In genomic region chr18:8458546-8459215, GRCh38 we compare ENCODE assay signal across 27 cellular contexts.
"Had no signal": no experiment of that assay in that cellular context is flagged by ENCODE, and none has a peak within 500 bp of the region (broad histone marks: within the 10 kb centered on the region; RNA-seq: fewer than 3 reads in every experiment).

No MANE protein-coding gene starts in this region.

- H3K36me3 ChIP-seq: adrenal gland, cardiac muscle cell had no signal

- ATAC-seq: activated CD4-positive, alpha-beta T cell treated with anti-CD3 and anti-CD28 coated beads for 36 hours; activated CD8-positive, alpha-beta memory T cell treated with anti-CD3 and anti-CD28 coated beads, Interleukin-2, amount 10 ng/mL, durations not matched to agents 7 days and 5 days; activated CD8-positive, alpha-beta T cell treated with anti-CD3 and anti-CD28 coated beads, Interleukin-2, amount 10 ng/mL, durations not matched to agents 7 days and 5 days; activated naive CD8-positive, alpha-beta T cell treated with anti-CD3 and anti-CD28 coated beads, Interleukin-2, amount 50 U/mL, for 24 hours; body of pancreas; esophagus mucosa had no signal

- DNase-seq: activated CD4-positive, alpha-beta memory T cell treated with anti-CD3 and anti-CD28 coated beads for 36 hours; activated CD4-positive, alpha-beta T cell treated with anti-CD3 and anti-CD28 coated beads for 36 hours; activated CD4-positive, alpha-beta T cell treated with anti-CD3 and anti-CD28 coated beads, Interleukin-2, amount 10 ng/mL, durations not matched to agents 24 days and 14 days; activated CD4-positive, CD25-positive, alpha-beta regulatory T cell; activated CD4-positive, CD25-positive, alpha-beta regulatory T cell treated with anti-CD3 and anti-CD28 coated beads, Interleukin-2, amount 50 U/mL, for 72 hours; activated CD8-positive, alpha-beta memory T cell treated with anti-CD3 and anti-CD28 coated beads, Interleukin-2, amount 10 ng/mL, durations not matched to agents 7 days and 5 days; activated CD8-positive, alpha-beta memory T cell treated with anti-CD3 and anti-CD28 coated beads, Interleukin-2, amount 50 U/mL, for 4 hours; activated CD8-positive, alpha-beta T cell treated with anti-CD3 and anti-CD28 coated beads, Interleukin-2, amount 10 ng/mL, durations not matched to agents 7 days and 5 days; activated effector memory CD4-positive, alpha-beta T cell treated with anti-CD3 and anti-CD28 coated beads, Interleukin-2, amount 50 U/mL, for 16 hours; activated naive CD4-positive, alpha-beta T cell treated with anti-CD3 and anti-CD28 coated beads for 36 hours; activated naive CD8-positive, alpha-beta T cell treated with anti-CD3 and anti-CD28 coated beads for 36 hours; activated naive CD8-positive, alpha-beta T cell treated with anti-CD3 and anti-CD28 coated beads, Interleukin-2, amount 50 U/mL, for 24 hours; activated T-cell treated with anti-CD3 and anti-CD28 coated beads, Interleukin-2, amount 50 U/mL, for 1 hour; activated T-cell treated with anti-CD3 and anti-CD28 coated beads, Interleukin-2, amount 50 U/mL, for 48 hours; adrenal gland; amygdala; aorta; body of pancreas; dorsolateral prefrontal cortex; effector memory CD4-positive, alpha-beta T cell; endodermal cell; foreskin fibroblast; T-helper 2 cell had no signal

- FAIRE-seq: frontal cortex had no signal

- H3K4me1 ChIP-seq: adrenal gland, body of pancreas had no signal

- H3K9me3 ChIP-seq: adrenal gland, body of pancreas had no signal

- H3K4me3 ChIP-seq: adrenal gland, body of pancreas, cardiac muscle cell, coronary artery, dorsolateral prefrontal cortex had no signal

- H3K27ac ChIP-seq: adrenal gland, body of pancreas, cardiac muscle cell, coronary artery, dorsolateral prefrontal cortex had no signal

- H3K27me3 ChIP-seq: adrenal gland, body of pancreas, cardiac muscle cell, dorsolateral prefrontal cortex had no signal
